12 cellular contexts compared by ENCODE assay signal in the genomic region with DNA sequence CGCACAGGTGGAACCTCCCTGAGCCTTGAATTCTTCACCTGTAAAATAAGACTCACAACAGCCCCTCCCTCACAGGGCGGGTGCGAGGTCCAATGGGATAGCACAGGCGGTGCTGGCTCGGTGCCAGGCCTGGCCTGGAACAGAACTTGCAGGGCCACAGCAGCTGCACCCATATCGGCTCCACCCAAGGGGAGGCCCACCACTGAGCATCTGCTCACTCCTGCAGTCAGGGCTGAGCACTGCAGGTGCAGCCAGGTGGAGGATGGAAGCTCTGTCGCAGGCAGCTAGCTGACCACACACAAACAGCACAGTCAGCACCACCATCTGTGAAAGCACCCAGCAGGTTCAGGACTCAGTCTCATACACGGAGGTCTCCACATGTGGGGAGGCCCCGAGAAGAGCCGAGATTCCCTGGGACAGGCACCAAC. TPM values are rescaled to one million over a fixed set of nuclear protein-coding genes. Genes with fewer than 3 reads are reported as not detected.
A peak's percentile ranks its signal among the peaks of the same experiment; 100 is the strongest.
DNase-seq lines count a peak whose midpoint lies in the region; ATAC-seq, FAIRE-seq and TF ChIP-seq lines count a peak whose summit lies in the region.
"Had no signal": no experiment of that assay in that cellular context is flagged by ENCODE, and none has a peak within 500 bp of the region (broad histone marks: within the 10 kb centered on the region; RNA-seq: fewer than 3 reads in every experiment).

No MANE protein-coding gene starts in this region.

- H3K27me3 ChIP-seq in DOHH2 (ENCODE audit: control insufficient read depth, low read length) (no peaks in the 10 kb centered on the region), pancreas (no peaks in the 10 kb centered on the region)

- ATAC-seq in pancreas, result peak; percentile 72 to 88 (median 77)
- no peak for ATAC-seq in HG03139 (IDR thresholded peaks at IDR 0.05; ENCODE audit: unreplicated experiment)
- ATAC-seq in HG03045 (IDR thresholded peaks at IDR 0.05; ENCODE audit: unreplicated experiment), result no peak

- DNase-seq in NCI-H1417 (lab: John Stamatoyannopoulos, UW) (peak; percentile 88 to 94 (median 94)), RWPE1 (ENCODE audit: low spot score) (no peak), pancreas (peak; percentile 61 to 90 (median 76)), OCI-M2 (lab: John Stamatoyannopoulos, UW; ENCODE audit: unreplicated experiment) (no peak), activated gamma-delta T cell (lab: John Stamatoyannopoulos, UW) (no peak)
- DNase-seq: GF-D8; stimulated activated CD4-positive, alpha-beta T cell treated with anti-CD3 and anti-CD28 coated beads, Interleukin-15, amount 100 ng/mL, for 24 hours had no signal

- intact Hi-C loops in pancreas (cut with DNase I), result no loop called here

- 0 out of 2 replicates have a peak, but pooled peaks cover 6% of the 10 kb centered on the region for H3K79me2 ChIP-seq in DOHH2 (ENCODE audit: control insufficient read depth, low read length)

- peaks cover 16% of the 10 kb centered on the region for H3K4me1 ChIP-seq in DOHH2 (ENCODE audit: control insufficient read depth, low read length)
- H3K4me1 ChIP-seq in pancreas, result peaks cover 0 to 17% (median 10%) of the 10 kb centered on the region in 3 donors

- H3K4me2 ChIP-seq in DOHH2 (ENCODE audit: low read length), result peak overlapping the region; percentile 52

- H3K27ac ChIP-seq in DOHH2 (ENCODE audit: low read depth, low read length) (0 out of 2 replicates have a peak overlapping the region, but pooled peaks have one; percentile 5), RWPE1 (0 out of 2 replicates have a peak overlapping the region, but pooled peaks have one; percentile 6), pancreas (no peak overlapping the region)

- H3K36me3 ChIP-seq in DOHH2 (ENCODE audit: control insufficient read depth, low read length), result no peaks in the 10 kb centered on the region
- H3K36me3 ChIP-seq in pancreas, result no peaks in the 10 kb centered on the region

- no peaks in the 10 kb centered on the region for H4K20me1 ChIP-seq in DOHH2 (ENCODE audit: control insufficient read depth, insufficient read depth, low read depth, low read length)

- CTCF ChIA-PET in RWPE1 (lab: Yijun Ruan, JAX), result interaction anchor here (0.6 kb wide), 1 partner anchor 136 kb away, joined by 5 read pairs; no protein-coding TSS in a partner anchor

- no peaks in the 10 kb centered on the region for H3K9me2 ChIP-seq in DOHH2 (replicated peaks; ENCODE audit: control insufficient read depth, low read length)

- TF ChIP-seq CTCF in DOHH2 (IDR thresholded peaks at IDR 0.05; ENCODE audit: low read depth, low read length, poor library complexity, severe bottlenecking) (peak; percentile 8), RWPE1 (conservative IDR thresholded peaks at IDR 0.05; ENCODE audit: low read depth) (no peak), pancreas (IDR thresholded peaks at IDR 0.05) (no peak)

- WGBS in pancreas, 2 donors, result 30 to 31% methylated on average over 10 of the region's 10 CpGs

- FAIRE-seq in pancreas (lab: Jason Lieb, UNC), result no peak

- H3K4me3 ChIP-seq in DOHH2 (ENCODE audit: low read length) (peak overlapping the region; percentile 9; the same call in 1 of the 2 replicates), pancreas (no peak overlapping the region)

- no peaks in the 10 kb centered on the region for H3F3A ChIP-seq in DOHH2 (ENCODE audit: control insufficient read depth, insufficient read depth)

- no peaks in the 10 kb centered on the region for H3K9me3 ChIP-seq in DOHH2 (ENCODE audit: control insufficient read depth, insufficient read depth, low read length)
- H3K9me3 ChIP-seq in pancreas, result no peaks in the 10 kb centered on the region

- POLR2A ChIA-PET in RWPE1 (lab: Yijun Ruan, JAX; ENCODE audit: low non-redundant PET), result no interaction called here

RNA-seq across cellular contexts. Expression of gene VPS37C, which starts 19.6 kb away (rescaled TPM):
- 10 to 100 TPM; 12.1 to 25.7 (median 17.5) TPM for total RNA-seq in pancreas
- 10 to 100 TPM; 15.0 to 16.3 TPM for polyA plus RNA-seq in pancreas

RNA-seq across cellular contexts. Expression of gene CD5, which starts 39.3 kb away (rescaled TPM):
- total RNA-seq in pancreas, result 1 to 10 TPM in 1 of 6 donors, under 1 TPM in 5; 0.08 to 1.1 (median 0.30) TPM
- polyA plus RNA-seq in pancreas, result under 1 TPM; 0.23 to 0.31 TPM
- total RNA-seq: epithelial cell of proximal tubule, lung microvascular endothelial cell had no signal

Comparison
In these comparisons a context has a peak if more than half of its experiments do, and no peak if none do; other contexts are left out.
1. H3K27ac ChIP-seq: peak in DOHH2 (single experiment) and RWPE1 (single experiment); none in pancreas (0 of 4).
2. DNase-seq: peak in NCI-H1417 (3 of 3) and pancreas (6 of 6); none in RWPE1 (single experiment), OCI-M2 (single experiment) and activated gamma-delta T cell (single experiment).
3. ATAC-seq: peak in pancreas (4 of 4); none in HG03139 (single experiment) and HG03045 (single experiment).